In genomic region chr5:119322948-119323629, GRCh38 we compare ENCODE assay signal across 8 cellular contexts. TPM values are rescaled to one million over a fixed set of nuclear protein-coding genes. Genes with fewer than 3 reads are reported as not detected.
DNase-seq lines count a peak whose midpoint lies in the region; ATAC-seq and TF ChIP-seq lines count a peak whose summit lies in the region.

No MANE protein-coding gene starts in this region.

- 62% methylated on average over 3 of the region's 3 CpGs for WGBS in suprapubic skin

- CTCF ChIA-PET in activated CD8-positive, alpha-beta memory T cell treated with anti-CD3 and anti-CD28 coated beads, Interleukin-2, amount 10 ng/mL, durations not matched to agents 7 days and 5 days (lab: Charles Lee), result interaction anchor here (0.6 to 2.1 kb wide), 12 partner anchors 10 to 88 kb away, joined by 3 to 8 read pairs (median 4); no protein-coding TSS in a partner anchor
- CTCF ChIA-PET in MCF 10A (lab: Yijun Ruan, JAX), result interaction anchor here (0.5 to 3.8 kb wide), 21 partner anchors 8 to 1844 kb away, joined by 3 to 46 read pairs (median 4); no protein-coding TSS in a partner anchor

- peaks cover 15% of the 10 kb centered on the region for H3K36me3 Mint-ChIP-seq in activated CD8-positive, alpha-beta memory T cell treated with anti-CD3 and anti-CD28 coated beads, Interleukin-2, amount 10 ng/mL, durations not matched to agents 7 days and 5 days
- peaks cover 10% of the 10 kb centered on the region for H3K36me3 Mint-ChIP-seq in MCF 10A (ENCODE audit: insufficient read depth, unreplicated experiment)

- H3K27ac Mint-ChIP-seq in activated CD8-positive, alpha-beta memory T cell treated with anti-CD3 and anti-CD28 coated beads, Interleukin-2, amount 10 ng/mL, durations not matched to agents 7 days and 5 days, result peak overlapping the region; percentile 86
- peak overlapping the region; percentile 98 for H3K27ac Mint-ChIP-seq in MCF 10A (ENCODE audit: low read depth, unreplicated experiment)

- no peak for TF ChIP-seq CTCF in MCF 10A (IDR thresholded peaks at IDR 0.05; ENCODE audit: unreplicated experiment)
- TF ChIP-seq CTCF in suprapubic skin (IDR thresholded peaks at IDR 0.05), result no peak

- no peaks in the 10 kb centered on the region for H3K27me3 Mint-ChIP-seq in activated CD8-positive, alpha-beta memory T cell treated with anti-CD3 and anti-CD28 coated beads, Interleukin-2, amount 10 ng/mL, durations not matched to agents 7 days and 5 days
- no peaks in the 10 kb centered on the region for H3K27me3 Mint-ChIP-seq in MCF 10A (ENCODE audit: insufficient read depth, unreplicated experiment)

- TF ChIP-seq POLR2A in suprapubic skin (IDR thresholded peaks at IDR 0.05), result no peak

- H3K4me1 Mint-ChIP-seq in activated CD8-positive, alpha-beta memory T cell treated with anti-CD3 and anti-CD28 coated beads, Interleukin-2, amount 10 ng/mL, durations not matched to agents 7 days and 5 days, result peaks cover 87% of the 10 kb centered on the region
- H3K4me1 Mint-ChIP-seq in MCF 10A (ENCODE audit: insufficient read depth, unreplicated experiment), result peaks cover 44% of the 10 kb centered on the region

- peak; percentile 35 for ATAC-seq in activated CD8-positive, alpha-beta memory T cell treated with anti-CD3 and anti-CD28 coated beads, Interleukin-2, amount 10 ng/mL, durations not matched to agents 7 days and 5 days
- ATAC-seq in Right ventricle myocardium superior (ENCODE audit: poor library complexity), result no peak

- intact Hi-C loops in MCF 10A (cut with micrococcal nuclease), result no loop called here
- intact Hi-C loops in Right ventricle myocardium superior (cut with DNase I), result loop anchor here (5.0 kb wide), 1 partner anchor 56 kb away; no protein-coding TSS in a partner anchor

- no peak for TF ChIP-seq EP300 in suprapubic skin (IDR thresholded peaks at IDR 0.05)

- no peaks in the 10 kb centered on the region for H3K27me3 ChIP-seq in HUES48 (ENCODE audit: control insufficient read depth, insufficient read depth, low read length)
- no peaks in the 10 kb centered on the region for H3K27me3 ChIP-seq in suprapubic skin

- H3K4me1 ChIP-seq in HUES48 (ENCODE audit: control insufficient read depth, insufficient read depth, low read length), result peaks cover 33% of the 10 kb centered on the region
- H3K4me1 ChIP-seq in suprapubic skin, result peaks cover 33% of the 10 kb centered on the region

- H3K9me3 ChIP-seq in HUES48 (ENCODE audit: control insufficient read depth, insufficient read depth, low read length), result no peaks in the 10 kb centered on the region
- no peaks in the 10 kb centered on the region for H3K9me3 ChIP-seq in suprapubic skin

- H3K4me3 Mint-ChIP-seq in activated CD8-positive, alpha-beta memory T cell treated with anti-CD3 and anti-CD28 coated beads, Interleukin-2, amount 10 ng/mL, durations not matched to agents 7 days and 5 days, result peak overlapping the region; percentile 11
- peak overlapping the region; percentile 60 for H3K4me3 Mint-ChIP-seq in MCF 10A (ENCODE audit: unreplicated experiment)

- H3K4me3 ChIP-seq in HUES48 (ENCODE audit: low read depth, low read length), result no peak overlapping the region
- no peak overlapping the region for H3K4me3 ChIP-seq in suprapubic skin

- no TSS peak for BruUV-seq in MCF 10A (replicated peaks; lab: Mats Ljungman, UMichigan)

- POLR2A ChIA-PET in MCF 10A (lab: Yijun Ruan, JAX), result interaction anchor here (0.8 to 22.9 kb wide), 20 partner anchors 8 to 252 kb away, joined by 3 to 385 read pairs (median 9); partner anchors contain the start of genes DMXL1, HSD17B4 and TNFAIP8

- no peak for DNase-seq in activated CD8-positive, alpha-beta memory T cell treated with anti-CD3 and anti-CD28 coated beads, Interleukin-2, amount 10 ng/mL, durations not matched to agents 7 days and 5 days
- DNase-seq in activated CD8-positive, alpha-beta memory T cell treated with anti-CD3 and anti-CD28 coated beads, Interleukin-2, amount 50 U/mL, for 4 hours, result no peak
- DNase-seq in MCF 10A (ENCODE audit: unreplicated experiment) (peak; percentile 54), suprapubic skin (ENCODE audit: low spot score in 2 of 2) (no peak), HK-2 (ENCODE audit: unreplicated experiment) (no peak), Right ventricle myocardium superior (no peak)
- DNase-seq in stimulated activated CD4-positive, alpha-beta T cell treated with anti-CD3 and anti-CD28 coated beads, Interleukin-15, amount 100 ng/mL, for 24 hours, result no peak

- no peaks in the 10 kb centered on the region for H3K9me3 Mint-ChIP-seq in activated CD8-positive, alpha-beta memory T cell treated with anti-CD3 and anti-CD28 coated beads, Interleukin-2, amount 10 ng/mL, durations not matched to agents 7 days and 5 days (ENCODE audit: low read depth)
- H3K9me3 Mint-ChIP-seq in MCF 10A (ENCODE audit: unreplicated experiment), result peaks cover 8% of the 10 kb centered on the region

- H3K36me3 ChIP-seq in HUES48 (ENCODE audit: control insufficient read depth, insufficient read depth, low read length), result no peaks in the 10 kb centered on the region
- no peaks in the 10 kb centered on the region for H3K36me3 ChIP-seq in suprapubic skin

- H3K27ac ChIP-seq in HUES48 (ENCODE audit: low read depth, low read length) (peak overlapping the region; percentile 66), suprapubic skin (peak overlapping the region; percentile 85)

- H3K9ac ChIP-seq in HUES48 (ENCODE audit: low read depth, low read length), result no peak overlapping the region

RNA-seq across cellular contexts. Expression of gene TNFAIP8, which starts 32.7 kb away (rescaled TPM):
- total RNA-seq in activated CD8-positive, alpha-beta memory T cell treated with anti-CD3 and anti-CD28 coated beads, Interleukin-2, amount 10 ng/mL, durations not matched to agents 7 days and 5 days, result 100 to 1,000 TPM; 106 to 109 TPM
- total RNA-seq in MCF 10A (2022), result 13.0 and 16.2 TPM in 2 replicates
- 10 to 100 TPM; 37.2 to 49.1 (median 43.3) TPM for total RNA-seq in suprapubic skin
- 13.6 TPM for total RNA-seq in Right ventricle myocardium superior
